In the genomic region with DNA sequence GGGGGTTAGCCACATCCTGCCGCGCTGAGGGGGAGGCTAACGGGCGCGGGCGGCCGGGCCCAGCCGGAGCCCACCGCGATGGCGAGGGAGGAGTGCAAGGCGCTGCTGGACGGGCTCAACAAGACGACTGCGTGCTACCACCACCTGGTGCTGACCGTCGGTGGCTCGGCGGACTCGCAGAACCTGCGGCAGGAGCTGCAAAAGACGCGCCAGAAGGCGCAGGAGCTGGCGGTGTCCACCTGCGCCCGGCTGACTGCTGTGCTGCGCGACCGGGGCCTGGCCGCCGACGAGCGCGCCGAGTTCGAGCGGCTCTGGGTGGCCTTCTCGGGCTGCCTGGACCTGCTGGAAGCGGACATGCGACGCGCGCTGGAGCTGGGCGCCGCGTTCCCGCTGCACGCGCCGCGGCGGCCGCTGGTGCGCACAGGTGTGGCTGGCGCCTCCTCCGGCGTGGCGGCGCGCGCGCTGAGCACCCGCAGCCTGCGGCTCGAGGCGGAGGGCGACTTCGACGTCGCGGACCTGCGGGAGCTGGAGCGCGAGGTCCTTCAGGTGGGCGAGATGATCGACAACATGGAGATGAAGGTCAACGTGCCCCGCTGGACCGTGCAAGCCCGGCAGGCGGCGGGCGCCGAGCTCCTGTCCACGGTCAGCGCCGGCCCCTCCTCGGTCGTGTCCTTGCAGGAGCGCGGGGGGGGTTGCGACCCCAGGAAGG, we compare ENCODE assay signal across 8 cellular contexts. TPM values are rescaled to one million over a fixed set of nuclear protein-coding genes. Genes with fewer than 3 reads are reported as not detected.
DNase-seq lines count a peak whose midpoint lies in the region; ATAC-seq and TF ChIP-seq lines count a peak whose summit lies in the region.

No MANE protein-coding gene starts in this region.

- H3K4me1 ChIP-seq in mammary epithelial cell (ENCODE audit: insufficient read depth, low read length): peaks cover 12% of the 10 kb centered on the region

- H3K4me3 Mint-ChIP-seq in type B pancreatic cell: peak overlapping the region; percentile 92

- H3K36me3 Mint-ChIP-seq in type B pancreatic cell: peaks cover 3% of the 10 kb centered on the region

- H3K4me3 ChIP-seq in GM12875 (ENCODE audit: low read depth, low read length) (peak overlapping the region; percentile 79), mammary epithelial cell (replicated peaks in 1 of 3; ENCODE audit: insufficient read depth in 1 of 3, low read depth in 2 of 3, low read length in 3 of 3) (peak overlapping the region; percentile 79 to 96 (median 94)), lower leg skin (ENCODE audit: low read depth, poor library complexity, severe bottlenecking) (peak overlapping the region; percentile 49)

- no peaks in the 10 kb centered on the region for H3K9me3 Mint-ChIP-seq in type B pancreatic cell

- peak overlapping the region; percentile 99 for H3K4me2 ChIP-seq in mammary epithelial cell (ENCODE audit: insufficient read depth, low read depth, low read length)

- H3K79me2 ChIP-seq in mammary epithelial cell (ENCODE audit: insufficient read depth, low read length): peaks cover 37% of the 10 kb centered on the region

- H3K27ac Mint-ChIP-seq in type B pancreatic cell: no peak overlapping the region

- H3K9ac ChIP-seq in mammary epithelial cell (ENCODE audit: insufficient read depth, low read length): no peak overlapping the region

- CTCF ChIA-PET in mammary epithelial cell (lab: Charles Lee; ENCODE audit: low non-redundant PET): no interaction called here

- peaks cover 13% of the 10 kb centered on the region for H3K4me1 Mint-ChIP-seq in type B pancreatic cell (ENCODE audit: unreplicated experiment)

- no peak for ATAC-seq in GM21786 (IDR thresholded peaks at IDR 0.05; ENCODE audit: unreplicated experiment)
- no peak for ATAC-seq in HG02571 (IDR thresholded peaks at IDR 0.05; ENCODE audit: unreplicated experiment)

- whole genome bisulfite sequencing in mammary epithelial cell (ENCODE audit: low coverage, missing lambda C conversion rate): 34% methylated on average over 18 of the region's 93 CpGs
- WGBS in lower leg skin, 2 donors: 0 to 1% methylated on average over 29 of the region's 93 CpGs

- H3K9me3 ChIP-seq in mammary epithelial cell (replicated peaks; ENCODE audit: insufficient read depth, low read length): no peaks in the 10 kb centered on the region

- BruUV-seq in mammary epithelial cell (replicated peaks; lab: Mats Ljungman, UMichigan): no TSS peak

- DNase-seq in NCI-H69 (lab: John Stamatoyannopoulos, UW) (peak; percentile 82), mammary epithelial cell (peak; percentile 45), lower leg skin (ENCODE audit: low spot score in 2 of 2) (no peak), type B pancreatic cell (ENCODE audit: extremely low spot score, unreplicated experiment) (no peak), G401 (ENCODE audit: low spot score) (no peak)

- intact Hi-C loops in mammary epithelial cell (cut with micrococcal nuclease) (no loop called here), lower leg skin (cut with DNase I; ENCODE audit: low total_unique reads) (no loop called here)

- H3K27ac ChIP-seq in mammary epithelial cell (ENCODE audit: insufficient read depth, low read depth, low read length): no peak overlapping the region

- no peaks in the 10 kb centered on the region for H3K36me3 ChIP-seq in mammary epithelial cell (ENCODE audit: insufficient read depth, low read length)

- peak overlapping the region; percentile 97 for H2AFZ ChIP-seq in mammary epithelial cell (ENCODE audit: low read depth, low read length)

- peaks cover 15% of the 10 kb centered on the region for H3K27me3 Mint-ChIP-seq in type B pancreatic cell

- H4K20me1 ChIP-seq in mammary epithelial cell (ENCODE audit: insufficient read depth, low read length): peaks cover 4% of the 10 kb centered on the region

- peaks cover 14% of the 10 kb centered on the region for H3K27me3 ChIP-seq in mammary epithelial cell (ENCODE audit: insufficient read depth, low read length)

- dilution Hi-C loops in mammary epithelial cell (cut with HindIII; ENCODE audit: low sequenced_read_pairs): loop anchor here (10.0 kb wide), 1 partner anchor 58 kb away; no protein-coding TSS in a partner anchor

- TF ChIP-seq CTCF in GM12875 (IDR thresholded peaks at IDR 0.05; ENCODE audit: borderline replicate concordance, insufficient read depth, low read depth, low read length) (no peak), mammary epithelial cell (conservative IDR thresholded peaks at IDR 0.05 in 1 of 2, IDR thresholded peaks at IDR 0.05 in 1 of 2; ENCODE audit: extremely low read depth in 1 of 2, insufficient read depth in 1 of 2, low read depth in 1 of 2, low read length in 2 of 2) (no peak), lower leg skin (IDR thresholded peaks at IDR 0.05) (no peak), type B pancreatic cell (conservative IDR thresholded peaks at IDR 0.05) (peak; percentile 23)

- TF ChIP-seq POLR2A in lower leg skin (IDR thresholded peaks at IDR 0.05): no peak

- in situ Hi-C loops in mammary epithelial cell (cut with MboI; ENCODE audit: low sequenced_read_pairs in 2 of 2): no loop called here
- in situ Hi-C loops in G401 (cut with HindIII; ENCODE audit: low sequenced_read_pairs): no loop called here

RNA-seq across cellular contexts. Expression of gene RGS9BP, which starts 0.7 kb away (rescaled TPM):
- total RNA-seq in mammary epithelial cell: under 1 TPM; 0.14 to 0.83 TPM
- 0.05 TPM for polyA plus RNA-seq in mammary epithelial cell
- not detected for polyA minus RNA-seq in mammary epithelial cell
- 1 to 10 TPM; 1.0 to 2.9 (median 1.7) TPM for total RNA-seq in lower leg skin
- 1.4 TPM in 2 replicates for total RNA-seq in type B pancreatic cell (ENCODE audit: low replicate concordance)
- total RNA-seq in G401 (2014; rRNA removed; shearing (Covaris generic)): 5.4 and 7.8 TPM in 2 replicates

RNA-seq across cellular contexts. Expression of gene ANKRD27, which starts 1.4 kb away (rescaled TPM):
- total RNA-seq in mammary epithelial cell (10 to 100 TPM; 26.7 to 34.1 TPM), lower leg skin (10 to 100 TPM; 24.1 to 46.0 (median 28.6) TPM), type B pancreatic cell (ENCODE audit: low replicate concordance) (37.0 and 40.2 TPM in 2 replicates)
- 26.1 TPM for polyA plus RNA-seq in mammary epithelial cell
- polyA minus RNA-seq in mammary epithelial cell: 51.5 TPM
- total RNA-seq in G401 (2014; rRNA removed; shearing (Covaris generic)): 29.4 and 44.8 TPM in 2 replicates

RNA-seq across cellular contexts. Expression of gene NUDT19, which starts 15.3 kb away (rescaled TPM):
- 10 to 100 TPM; 16.8 to 21.2 TPM for total RNA-seq in mammary epithelial cell
- polyA plus RNA-seq in mammary epithelial cell: 9.5 TPM
- 18.1 TPM for polyA minus RNA-seq in mammary epithelial cell
- total RNA-seq in lower leg skin: 10 to 100 TPM; 14.8 to 19.2 (median 18.6) TPM
- 10.8 and 17.1 TPM in 2 replicates for total RNA-seq in type B pancreatic cell (ENCODE audit: low replicate concordance)
- total RNA-seq in G401 (2014; rRNA removed; shearing (Covaris generic)): 7.2 and 11.8 TPM in 2 replicates

RNA-seq across cellular contexts. Expression of gene TDRD12, which starts 43.2 kb away (rescaled TPM):
- total RNA-seq in mammary epithelial cell (10 to 100 TPM in 1 of 2 donors, not detected in 1; 12.5 TPM), lower leg skin (1 to 10 TPM in 2 of 4 donors, under 1 TPM in 2; 0.16 to 1.3 (median 0.73) TPM), type B pancreatic cell (ENCODE audit: low replicate concordance) (0.24 TPM in 2 replicates)
- polyA plus RNA-seq in mammary epithelial cell: 0.03 TPM
- not detected for polyA minus RNA-seq in mammary epithelial cell
- total RNA-seq in G401 (2014; rRNA removed; shearing (Covaris generic)): 0.27 TPM in 1 of 2 replicates, not detected in the other

Comparison
In these comparisons a context has a peak if more than half of its experiments do, and no peak if none do; other contexts are left out.
1. DNase-seq: peak in NCI-H69 (single experiment) and mammary epithelial cell (single experiment); none in lower leg skin (0 of 2), type B pancreatic cell (single experiment) and G401 (single experiment).
2. Peak in every context shown above with its lines, with median percentiles within 50 percentile points of each other: H3K4me3 ChIP-seq.